11 cellular contexts compared by ENCODE assay signal in genomic region chr7:79308176-79308575, GRCh38.
DNase-seq lines count a peak whose midpoint lies in the region; ATAC-seq and TF ChIP-seq lines count a peak whose summit lies in the region.
"Had no signal": no experiment of that assay in that cellular context is flagged by ENCODE, and none has a peak within 500 bp of the region (broad histone marks: within the 10 kb centered on the region; RNA-seq: fewer than 3 reads in every experiment).

No MANE protein-coding gene starts in this region.

- no peak overlapping the region for H3K18ac ChIP-seq in mesendoderm (ENCODE audit: low read length)

- H3K27ac ChIP-seq in WERI-Rb-1 (no peak overlapping the region), cardiac muscle cell (no peak overlapping the region), mesendoderm (ENCODE audit: low read depth, low read length) (no peak overlapping the region)
- H3K27ac ChIP-seq: SJSA1, suprapubic skin had no signal

- no peak overlapping the region for H4K8ac ChIP-seq in mesendoderm (ENCODE audit: low read depth, low read length)

- no peak overlapping the region for H3K56ac ChIP-seq in mesendoderm (ENCODE audit: low read length)

- no peaks in the 10 kb centered on the region for H3K79me2 ChIP-seq in mesendoderm (ENCODE audit: control insufficient read depth, insufficient read depth, low read length)

- TF ChIP-seq CTCF in WERI-Rb-1 (IDR thresholded peaks at IDR 0.05; ENCODE audit: low read depth, low read length) (peak; percentile 35; the same call in 1 of the 2 replicates), cardiac muscle cell (IDR thresholded peaks at IDR 0.05; ENCODE audit: low read depth, low read length) (peak; percentile 9), omental fat pad (IDR thresholded peaks at IDR 0.05) (no peak)

- no peak for TF ChIP-seq RAD21 in Ishikawa (IDR thresholded peaks at IDR 0.05; ENCODE audit: low read depth)

- H3K4me3 ChIP-seq in WERI-Rb-1 (ENCODE audit: low read depth, low read length) (no peak overlapping the region), cardiac muscle cell (no peak overlapping the region), mesendoderm (ENCODE audit: low read length) (no peak overlapping the region)
- H3K4me3 ChIP-seq: SJSA1, suprapubic skin had no signal

- H3K79me1 ChIP-seq in mesendoderm (ENCODE audit: low read length), result no peaks in the 10 kb centered on the region

- no peak overlapping the region for H4K5ac ChIP-seq in mesendoderm (ENCODE audit: low read length)

- no CpG with 5 or more reads among the region's 4 CpGs for WGBS in mesendoderm (ENCODE audit: extremely low coverage, insufficient coverage, low lambda C conversion rate)

- no peak overlapping the region for H2AK5ac ChIP-seq in mesendoderm (ENCODE audit: low read length)

- no peak for TF ChIP-seq EP300 in Ishikawa (IDR thresholded peaks at IDR 0.05; ENCODE audit: borderline replicate concordance)

- no peak overlapping the region for H2BK15ac ChIP-seq in mesendoderm (replicated peaks; ENCODE audit: low read depth)

- no peak for DNase-seq in WERI-Rb-1
- peak; percentile 21 to 44 for DNase-seq in cardiac muscle cell (ENCODE audit: low read depth in 1 of 2, low spot score in 1 of 2)
- DNase-seq in omental fat pad (ENCODE audit: low spot score), result no peak
- DNase-seq in mesendoderm, result no peak
- DNase-seq in activated CD8-positive, alpha-beta memory T cell treated with anti-CD3 and anti-CD28 coated beads, Interleukin-2, amount 50 U/mL, for 48 hours, result no peak
- DNase-seq in stimulated activated CD4-positive, alpha-beta T cell treated with anti-CD3 and anti-CD28 coated beads, Interleukin-2, amount 100 ng/mL, for 24 hours, result no peak
- DNase-seq: activated CD4-positive, CD25-positive, alpha-beta regulatory T cell treated with anti-CD3 and anti-CD28 coated beads, Interleukin-2, amount 50 U/mL, for 72 hours had no signal

- H3K36me3 ChIP-seq in WERI-Rb-1 (no peaks in the 10 kb centered on the region), cardiac muscle cell (no peaks in the 10 kb centered on the region), mesendoderm (ENCODE audit: control insufficient read depth, insufficient read depth, low read length) (no peaks in the 10 kb centered on the region)
- H3K36me3 ChIP-seq: SJSA1, suprapubic skin had no signal

- ATAC-seq in omental fat pad (ENCODE audit: low FRiP score), result peak; percentile 90
- ATAC-seq in HG02588 (IDR thresholded peaks at IDR 0.05; ENCODE audit: unreplicated experiment), result no peak

- H3K4me1 ChIP-seq in cardiac muscle cell (ENCODE audit: low read depth) (no peaks in the 10 kb centered on the region), mesendoderm (ENCODE audit: control insufficient read depth, low read depth, low read length) (no peaks in the 10 kb centered on the region)
- H3K4me1 ChIP-seq: SJSA1, suprapubic skin had no signal

- no peak overlapping the region for H2BK5ac ChIP-seq in mesendoderm (ENCODE audit: low read length)

- no peak overlapping the region for H3K23ac ChIP-seq in mesendoderm (ENCODE audit: low read length)

- H3K4me2 ChIP-seq in mesendoderm (ENCODE audit: low read length), result no peak overlapping the region

- no peak overlapping the region for H3K9ac ChIP-seq in mesendoderm (ENCODE audit: low read length)

- H2BK120ac ChIP-seq in mesendoderm (ENCODE audit: low read depth, low read length), result no peak overlapping the region

- H3K9me3 ChIP-seq in WERI-Rb-1 (ENCODE audit: severe bottlenecking), result no peaks in the 10 kb centered on the region
- no peaks in the 10 kb centered on the region for H3K9me3 ChIP-seq in cardiac muscle cell (ENCODE audit: low read depth)
- H3K9me3 ChIP-seq: SJSA1, suprapubic skin had no signal

- H3K27me3 ChIP-seq in WERI-Rb-1 (ENCODE audit: insufficient read depth, low read depth, severe bottlenecking), result no peaks in the 10 kb centered on the region
- no peaks in the 10 kb centered on the region for H3K27me3 ChIP-seq in cardiac muscle cell
- no peaks in the 10 kb centered on the region for H3K27me3 ChIP-seq in mesendoderm (ENCODE audit: insufficient read depth, low read length, poor library complexity)
- H3K27me3 ChIP-seq: SJSA1, suprapubic skin had no signal

- no peak overlapping the region for H3K4ac ChIP-seq in mesendoderm (ENCODE audit: low read depth, low read length)

TF ChIP-seq in Ishikawa, 13 proteins besides CTCF, POLR2A, EP300 and RAD21:
- TF ChIP-seq CEBPB (IDR thresholded peaks at IDR 0.05) (0 out of 2 replicates have a peak, but pooled peaks have one; percentile 11), NFIC (IDR thresholded peaks at IDR 0.05) (no peak), YY1 (IDR thresholded peaks at IDR 0.05; ENCODE audit: low read depth) (no peak)
TF ChIP-seq in Ishikawa: peak in this region for 1.

Comparison
In these comparisons a context has a peak if more than half of its experiments do, and no peak if none do; other contexts are left out.
1. DNase-seq: peak in cardiac muscle cell (2 of 2); none in WERI-Rb-1 (single experiment), omental fat pad (single experiment), mesendoderm (single experiment), activated CD8-positive, alpha-beta memory T cell treated with anti-CD3 and anti-CD28 coated beads, Interleukin-2, amount 50 U/mL, for 48 hours (single experiment) and stimulated activated CD4-positive, alpha-beta T cell treated with anti-CD3 and anti-CD28 coated beads, Interleukin-2, amount 100 ng/mL, for 24 hours (0 of 2).
2. CTCF ChIP-seq: peak in WERI-Rb-1 (single experiment) and cardiac muscle cell (single experiment); none in omental fat pad (0 of 3).